23 cellular contexts compared by ENCODE assay signal in the genomic region with DNA sequence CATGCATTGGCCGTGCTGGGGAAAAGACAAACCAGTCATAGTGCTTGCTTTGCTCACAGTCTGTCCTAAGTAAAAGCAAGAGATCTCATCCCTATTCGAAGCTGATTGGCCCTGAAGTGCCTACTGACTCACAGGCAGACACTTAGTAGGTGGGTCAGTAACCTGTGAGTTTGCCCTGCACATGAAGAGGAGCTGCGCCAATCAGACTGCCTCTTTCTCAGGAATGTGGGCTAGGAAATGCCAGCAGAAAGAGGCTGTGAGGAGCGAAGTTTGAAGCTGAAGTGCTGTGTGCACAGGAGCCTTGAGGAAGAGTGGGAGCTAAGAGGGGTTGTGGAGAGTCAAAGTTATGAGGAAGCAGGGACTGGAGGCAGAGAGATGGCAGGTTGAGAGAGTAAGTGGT.
"Had no signal": no experiment of that assay in that cellular context is flagged by ENCODE, and none has a peak within 500 bp of the region (broad histone marks: within the 10 kb centered on the region; RNA-seq: fewer than 3 reads in every experiment).

No MANE protein-coding gene starts in this region.

- H3K27ac ChIP-seq: brain microvascular endothelial cell, SK-N-MC had no signal

- H3K27me3 ChIP-seq: brain microvascular endothelial cell had no signal

- DNase-seq: activated CD4-positive, alpha-beta memory T cell treated with anti-CD3 and anti-CD28 coated beads, Interleukin-2, amount 10 ng/mL, durations not matched to agents 7 days and 5 days; activated CD4-positive, alpha-beta T cell treated with anti-CD3 and anti-CD28 coated beads, Interleukin-2, amount 50 U/mL, for 1 hour; activated CD4-positive, CD25-positive, alpha-beta regulatory T cell; activated gamma-delta T cell treated with Interleukin-2 at 50 U/mL for 16 hours; activated naive CD4-positive, alpha-beta T cell treated with anti-CD3 and anti-CD28 coated beads, Interleukin-2, amount 10 ng/mL, durations not matched to agents 7 days and 5 days; activated naive CD8-positive, alpha-beta T cell treated with anti-CD3 and anti-CD28 coated beads for 36 hours; activated T-cell treated with anti-CD3 and anti-CD28 coated beads for 4 hours; activated T-cell treated with anti-CD3 and anti-CD28 coated beads, Interleukin-2, amount 50 U/mL, for 48 hours; brain microvascular endothelial cell; KG1; NCI-H1048; NCI-H1930; NCI-H2171; NCI-H345; NCI-H510A; NCI-H526 treated with DMSO at 0.1 percent for 48 hours; NCI-H82; RPMI8226; T-cell; T-helper 2 cell; T1000 had no signal

- H3K4me3 ChIP-seq: SK-N-MC had no signal

- H3K36me3 ChIP-seq: brain microvascular endothelial cell had no signal

- ATAC-seq: Right ventricle myocardium inferior, T-cell had no signal
